In the genomic region with DNA sequence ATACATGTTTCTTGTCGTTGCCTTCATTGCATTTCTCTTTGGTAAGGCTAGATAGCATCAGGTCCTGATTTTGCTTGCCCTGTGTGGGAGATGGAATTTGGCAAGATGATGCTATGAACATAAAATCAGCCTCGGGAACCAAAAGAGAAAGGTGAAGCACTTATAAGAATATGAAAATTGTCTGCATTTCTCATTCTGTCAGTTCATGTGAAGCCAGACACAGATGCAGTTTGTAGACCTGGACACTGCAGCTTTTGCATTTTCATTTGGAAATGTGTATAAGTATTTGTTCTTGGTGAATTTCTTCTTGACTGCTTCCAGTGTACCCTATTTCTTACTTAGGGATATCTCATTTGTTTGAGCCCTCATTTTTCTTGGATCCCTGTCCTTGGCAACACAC, we compare ENCODE assay signal across 9 cellular contexts. TPM values are rescaled to one million over a fixed set of nuclear protein-coding genes. Genes with fewer than 3 reads are reported as not detected.
A peak's percentile ranks its signal among the peaks of the same experiment; 100 is the strongest.
DNase-seq lines count a peak whose midpoint lies in the region; ATAC-seq and TF ChIP-seq lines count a peak whose summit lies in the region.
"Had no signal": no experiment of that assay in that cellular context is flagged by ENCODE, and none has a peak within 500 bp of the region (broad histone marks: within the 10 kb centered on the region; RNA-seq: fewer than 3 reads in every experiment).

No MANE protein-coding gene starts in this region.

- peak overlapping the region; percentile 88 for H3K27ac ChIP-seq in CD8-positive, alpha-beta T cell (ENCODE audit: low read depth, low read length)
- H3K27ac ChIP-seq in OCI-LY7 (ENCODE audit: low read depth, low read length, poor library complexity, severe bottlenecking) (peak overlapping the region; percentile 78), epithelial cell of prostate (peak overlapping the region; percentile 89), neutrophil (peak overlapping the region; percentile 97)

- H4K20me1 ChIP-seq in OCI-LY7 (ENCODE audit: insufficient read depth, low read length): peaks cover 47% of the 10 kb centered on the region

- BruUV-seq in OCI-LY7 (replicated peaks; lab: Mats Ljungman, UMichigan): TSS peak; percentile 59

- H3K4me1 ChIP-seq in CD8-positive, alpha-beta T cell (ENCODE audit: insufficient read depth, low read length): peaks cover 55% of the 10 kb centered on the region
- peaks cover 46% of the 10 kb centered on the region for H3K4me1 ChIP-seq in OCI-LY7 (ENCODE audit: insufficient read depth, low read length, poor library complexity, severe bottlenecking)
- H3K4me1 ChIP-seq in neutrophil (ENCODE audit: control insufficient read depth in 1 of 2, insufficient read depth in 1 of 2, low read depth in 1 of 2, low read length in 1 of 2): peaks cover 62 to 63% of the 10 kb centered on the region in 2 experiments

- peak overlapping the region; percentile 92 for H3K4me3 Mint-ChIP-seq in CD8-positive, alpha-beta T cell

- POLR2A ChIA-PET in CD8-positive, alpha-beta T cell (lab: Charles Lee): no interaction called here
- POLR2A ChIA-PET in OCI-LY7 (lab: Charles Lee): no interaction called here

- no peak overlapping the region for H2AFZ ChIP-seq in OCI-LY7 (ENCODE audit: low read length)

- no peaks in the 10 kb centered on the region for H3K36me3 ChIP-seq in CD8-positive, alpha-beta T cell (ENCODE audit: insufficient read depth, low read length)
- H3K36me3 ChIP-seq in OCI-LY7 (ENCODE audit: insufficient read depth, low read length): peaks cover 50% of the 10 kb centered on the region
- H3K36me3 ChIP-seq in neutrophil: peaks cover 5% of the 10 kb centered on the region

- intact Hi-C loops in CD8-positive, alpha-beta T cell (cut with DNase I, micrococcal nuclease): loop anchor here (1.0 to 10.0 kb wide), 13 partner anchors 23 to 1432 kb away; a partner anchor contains a TSS
- intact Hi-C loops in OCI-LY7 (cut with micrococcal nuclease; ENCODE audit: unreplicated experiment): loop anchor here (2.0 to 5.0 kb wide), 2 partner anchors 24 to 80 kb away; a partner anchor contains a TSS

- DNase-seq in CD8-positive, alpha-beta T cell: no peak
- DNase-seq in OCI-LY7 (ENCODE audit: low spot score): peak; percentile 8
- no peak for DNase-seq in epithelial cell of prostate (ENCODE audit: low read depth, low spot score)
- DNase-seq in SHP77 treated with DMSO at 0.1 percent for 48 hours (lab: John Stamatoyannopoulos, UW): no peak
- no peak for DNase-seq in activated CD4-positive, alpha-beta T cell treated with anti-CD3 and anti-CD28 coated beads for 4 hours
- no peak for DNase-seq in SKM-1 treated with dmso at 0.1 percent for 144 hours (lab: John Stamatoyannopoulos, UW; ENCODE audit: unreplicated experiment)
- DNase-seq: NCI-H446 treated with DMSO at 0.1 percent for 48 hours had no signal

- no peaks in the 10 kb centered on the region for H3K9me2 ChIP-seq in OCI-LY7 (ENCODE audit: insufficient read depth, low read length)

- H3K27me3 Mint-ChIP-seq in CD8-positive, alpha-beta T cell (ENCODE audit: low read depth): no peaks in the 10 kb centered on the region

- H3K4me2 ChIP-seq in OCI-LY7 (ENCODE audit: low read length): peak overlapping the region; percentile 88

- peaks cover 39% of the 10 kb centered on the region for H3K36me3 Mint-ChIP-seq in CD8-positive, alpha-beta T cell

- H3K9me3 ChIP-seq in CD8-positive, alpha-beta T cell (ENCODE audit: low read length): no peaks in the 10 kb centered on the region
- H3K9me3 ChIP-seq in OCI-LY7 (ENCODE audit: low read length): no peaks in the 10 kb centered on the region
- no peaks in the 10 kb centered on the region for H3K9me3 ChIP-seq in neutrophil

- no peak for ATAC-seq in CD8-positive, alpha-beta T cell
- no peak for ATAC-seq in HG03280 (IDR thresholded peaks at IDR 0.05; ENCODE audit: unreplicated experiment)

- peaks cover 63% of the 10 kb centered on the region for H3K79me2 ChIP-seq in OCI-LY7 (ENCODE audit: insufficient read depth, low read depth, low read length)

- H3K9me3 Mint-ChIP-seq in CD8-positive, alpha-beta T cell: no peaks in the 10 kb centered on the region

- H3K27me3 ChIP-seq in CD8-positive, alpha-beta T cell (ENCODE audit: insufficient read depth, low read length): no peaks in the 10 kb centered on the region
- no peaks in the 10 kb centered on the region for H3K27me3 ChIP-seq in neutrophil

- CTCF ChIA-PET in CD8-positive, alpha-beta T cell (lab: Charles Lee): no interaction called here
- CTCF ChIA-PET in OCI-LY7 (lab: Charles Lee; ENCODE audit: unreplicated experiment): no interaction called here

- no peak for TF ChIP-seq CTCF in CD8-positive, alpha-beta T cell (IDR thresholded peaks at IDR 0.05)
- no peak for TF ChIP-seq CTCF in OCI-LY7 (conservative IDR thresholded peaks at IDR 0.05; ENCODE audit: low read length)
- no peak for TF ChIP-seq CTCF in neutrophil (IDR thresholded peaks at IDR 0.05)

- H3K27ac Mint-ChIP-seq in CD8-positive, alpha-beta T cell: peak overlapping the region; percentile 95

- H3K4me3 ChIP-seq in CD8-positive, alpha-beta T cell (ENCODE audit: low read depth, low read length): peak overlapping the region; percentile 87
- H3K4me3 ChIP-seq in OCI-LY7 (ENCODE audit: low read depth, low read length, poor library complexity, severe bottlenecking): peak overlapping the region; percentile 92
- H3K4me3 ChIP-seq in neutrophil (ENCODE audit: low read depth in 1 of 2, low read length in 1 of 2): peak overlapping the region; percentile 79 to 95

- peaks cover 75% of the 10 kb centered on the region for H3K4me1 Mint-ChIP-seq in CD8-positive, alpha-beta T cell (ENCODE audit: low read depth)

RNA-seq across cellular contexts. Expression of a gene that starts 1.3 kb away (rescaled TPM):
- total RNA-seq in CD8-positive, alpha-beta T cell: 100 to 1,000 TPM; 124 to 136 TPM
- 60.5 and 72.8 TPM in 2 replicates for total RNA-seq in OCI-LY7 (2014; rRNA removed; shearing (Covaris generic))
- 245 and 256 TPM in 2 replicates for total RNA-seq in OCI-LY7 (2022)

RNA-seq across cellular contexts. Expression of a gene that starts 23.0 kb away (rescaled TPM):
- 10 to 100 TPM; 31.9 to 34.0 TPM for total RNA-seq in CD8-positive, alpha-beta T cell
- total RNA-seq in OCI-LY7 (2014; rRNA removed; shearing (Covaris generic)): 48.8 and 58.7 TPM in 2 replicates
- 171 and 203 TPM in 2 replicates for total RNA-seq in OCI-LY7 (2022)
